Comparison of ENCODE assay signal across 17 cellular contexts in the genomic region with DNA sequence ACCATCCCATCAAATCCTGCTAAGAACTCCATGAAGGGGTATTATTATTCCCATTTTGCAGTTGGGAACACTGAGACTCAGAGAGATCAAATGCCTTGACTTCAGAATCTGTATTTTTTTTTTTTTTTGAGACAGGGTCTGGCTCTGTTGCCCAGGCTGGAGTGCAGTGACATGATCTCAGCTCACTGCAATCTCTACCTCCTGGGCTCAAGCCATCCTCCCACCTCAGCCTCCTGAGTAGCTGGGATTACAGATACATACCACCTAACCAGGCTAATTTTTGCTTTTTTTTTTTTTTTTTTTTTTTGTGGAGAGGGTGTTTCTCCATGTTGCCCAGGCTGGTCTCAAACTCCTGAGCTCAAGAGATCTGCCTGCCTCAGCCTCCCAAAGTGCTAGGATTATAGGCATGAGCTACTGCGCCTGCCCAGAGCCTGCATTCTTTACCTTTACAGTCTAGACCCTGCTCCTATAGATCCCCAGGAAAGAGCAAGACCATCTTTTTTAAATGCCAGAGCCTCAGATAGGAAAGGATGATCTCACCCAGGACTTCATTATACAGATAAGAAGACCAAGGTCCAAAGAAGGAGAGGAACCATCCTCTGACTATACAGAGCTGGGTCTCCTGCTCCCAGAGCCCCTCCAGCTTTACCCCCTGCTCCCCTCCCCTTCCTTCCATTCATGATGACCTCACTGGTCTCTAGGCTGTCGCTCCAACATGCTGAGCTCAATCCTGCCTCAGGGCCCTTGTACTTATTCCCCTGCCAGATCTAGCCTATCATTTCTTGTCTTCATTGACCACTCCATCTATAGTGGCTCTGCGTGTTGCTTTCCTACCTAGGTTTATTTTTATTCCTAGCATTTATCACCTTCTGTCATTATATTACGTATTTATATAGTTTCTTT.
DNase-seq lines count a peak whose midpoint lies in the region; ATAC-seq, FAIRE-seq and TF ChIP-seq lines count a peak whose summit lies in the region.
"Had no signal": no experiment of that assay in that cellular context is flagged by ENCODE, and none has a peak within 500 bp of the region (broad histone marks: within the 10 kb centered on the region; RNA-seq: fewer than 3 reads in every experiment).

No MANE protein-coding gene starts in this region.

- H3K36me3 Mint-ChIP-seq in MCF 10A (ENCODE audit: insufficient read depth, unreplicated experiment) (no peaks in the 10 kb centered on the region), chondrocyte (ENCODE audit: low read depth) (no peaks in the 10 kb centered on the region)

- TF ChIP-seq POLR2A in IMR-90 (IDR thresholded peaks at IDR 0.05; ENCODE audit: low read depth, low read length), result no peak

- H3K79me2 ChIP-seq in mammary epithelial cell (ENCODE audit: insufficient read depth, low read length), result no peaks in the 10 kb centered on the region

- H2AFZ ChIP-seq in mammary epithelial cell (ENCODE audit: low read depth, low read length), result no peak overlapping the region
- no peak overlapping the region for H2AFZ ChIP-seq in IMR-90 (replicated peaks; ENCODE audit: low read length, poor library complexity)

- no peak overlapping the region for H3K18ac ChIP-seq in IMR-90 (ENCODE audit: low read depth, low read length)

- in situ Hi-C loops in mammary epithelial cell (cut with MboI; ENCODE audit: low sequenced_read_pairs in 2 of 2), result no loop called here
- in situ Hi-C loops in IMR-90 (cut with MboI; ENCODE audit: low sequenced_read_pairs), result no loop called here

- H3K4me1 Mint-ChIP-seq in MCF 10A (ENCODE audit: insufficient read depth, unreplicated experiment), result peaks cover 49% of the 10 kb centered on the region
- peaks cover 12% of the 10 kb centered on the region for H3K4me1 Mint-ChIP-seq in chondrocyte (ENCODE audit: low read depth)

- H3K9ac ChIP-seq in mammary epithelial cell (ENCODE audit: insufficient read depth, low read length), result no peak overlapping the region
- H3K9ac ChIP-seq in IMR-90 (ENCODE audit: low read depth, low read length), result no peak overlapping the region

- intact Hi-C loops in MCF 10A (cut with micrococcal nuclease), result no loop called here
- intact Hi-C loops in mammary epithelial cell (cut with micrococcal nuclease), result no loop called here
- intact Hi-C loops in IMR-90 (cut with micrococcal nuclease), result no loop called here
- intact Hi-C loops in right cardiac atrium (cut with DNase I), result no loop called here

- CTCF ChIA-PET in MCF 10A (lab: Yijun Ruan, JAX), result interaction anchor here (0.6 to 1.4 kb wide), 4 partner anchors 20 to 308 kb away, joined by 3 to 5 read pairs (median 4); no protein-coding TSS in a partner anchor
- CTCF ChIA-PET in mammary epithelial cell (lab: Charles Lee; ENCODE audit: low non-redundant PET), result interaction anchor here (0.6 kb wide), 1 partner anchor 130 kb away, joined by 3 read pairs; no protein-coding TSS in a partner anchor
- CTCF ChIA-PET in IMR-90 (lab: Yijun Ruan, JAX), result no interaction called here

- H3K79me1 ChIP-seq in IMR-90 (ENCODE audit: low read depth in 1 of 2, low read length in 2 of 2), result no peaks in the 10 kb centered on the region

- 92% methylated on average over 4 of the region's 4 CpGs for WGBS in mammary epithelial cell (ENCODE audit: low coverage, missing lambda C conversion rate)
- WGBS in IMR-90 (ENCODE audit: extremely low coverage in 2 of 2, insufficient read length in 1 of 2), 2 experiments, result 60% methylated on average over 1 of the region's 4 CpGs; no CpG with 5 or more reads in 1 of the 2 experiments
- WGBS in right cardiac atrium, result 93% methylated on average over 4 of the region's 4 CpGs

- H3K9me3 Mint-ChIP-seq in MCF 10A (ENCODE audit: unreplicated experiment) (peaks cover 8% of the 10 kb centered on the region), chondrocyte (ENCODE audit: low read depth) (no peaks in the 10 kb centered on the region)

- H2BK15ac ChIP-seq in IMR-90 (ENCODE audit: low read depth, low read length), result no peak overlapping the region

- no peaks in the 10 kb centered on the region for H4K20me1 ChIP-seq in mammary epithelial cell (ENCODE audit: insufficient read depth, low read length)
- no peaks in the 10 kb centered on the region for H4K20me1 ChIP-seq in IMR-90 (ENCODE audit: insufficient read depth, low read length)

- H3K4me2 ChIP-seq in mammary epithelial cell (ENCODE audit: insufficient read depth, low read depth, low read length), result no peak overlapping the region
- no peak overlapping the region for H3K4me2 ChIP-seq in IMR-90 (ENCODE audit: low read depth, low read length)

- 0 out of 2 replicates have a peak, but pooled peaks cover 2% of the 10 kb centered on the region for H3K9me1 ChIP-seq in IMR-90 (ENCODE audit: insufficient read depth, low read length)

- H3K56ac ChIP-seq in IMR-90 (ENCODE audit: extremely low read depth, insufficient read depth, low read length), result no peak overlapping the region

- DNase-seq in MCF 10A (ENCODE audit: unreplicated experiment), result no peak
- no peak for DNase-seq in mammary epithelial cell
- no peak for DNase-seq in IMR-90
- DNase-seq in chondrocyte (ENCODE audit: low spot score), result peak; percentile 2
- DNase-seq in right cardiac atrium, result no peak
- no peak for DNase-seq in urothelium cell line (ENCODE audit: low spot score)
- no peak for DNase-seq in T1000 (lab: John Stamatoyannopoulos, UW)
- DNase-seq: ACHN; C1 segment of cervical spinal cord; Calu3; CD4-positive, alpha-beta T cell; DMS 273 treated with DMSO at 0.1 percent for 48 hours had no signal

- H2BK20ac ChIP-seq in IMR-90 (ENCODE audit: low read depth, low read length), result no peak overlapping the region

- H3K27ac ChIP-seq in mammary epithelial cell (ENCODE audit: insufficient read depth, low read depth, low read length) (no peak overlapping the region), IMR-90 (ENCODE audit: insufficient read depth, low read length) (no peak overlapping the region), right cardiac atrium (ENCODE audit: low read length) (no peak overlapping the region)
- H3K27ac ChIP-seq: HL-60 had no signal

- TF ChIP-seq RAD21 in IMR-90 (IDR thresholded peaks at IDR 0.05; ENCODE audit: low read length), result no peak

- H3K4me3 Mint-ChIP-seq in MCF 10A (ENCODE audit: unreplicated experiment) (no peak overlapping the region), chondrocyte (ENCODE audit: unreplicated experiment) (no peak overlapping the region)
- H3K4me3 Mint-ChIP-seq: CD4-positive, alpha-beta T cell had no signal

- ATAC-seq in IMR-90 (ENCODE audit: low read depth) (no peak), right cardiac atrium (no peak)
- ATAC-seq: GM12878, HCT116 had no signal

- H2BK5ac ChIP-seq in IMR-90 (ENCODE audit: low read depth, low read length, poor library complexity, severe bottlenecking), result no peak overlapping the region

- H3K27me3 ChIP-seq in mammary epithelial cell (ENCODE audit: insufficient read depth, low read length) (no peaks in the 10 kb centered on the region), IMR-90 (ENCODE audit: control insufficient read depth, insufficient read depth, low read length) (no peaks in the 10 kb centered on the region), right cardiac atrium (ENCODE audit: control insufficient read depth, insufficient read depth) (no peaks in the 10 kb centered on the region)

- no peak for TF ChIP-seq CTCF in MCF 10A (IDR thresholded peaks at IDR 0.05; ENCODE audit: unreplicated experiment)
- TF ChIP-seq CTCF in mammary epithelial cell (conservative IDR thresholded peaks at IDR 0.05 in 1 of 2, IDR thresholded peaks at IDR 0.05 in 1 of 2; ENCODE audit: extremely low read depth in 1 of 2, insufficient read depth in 1 of 2, low read depth in 1 of 2, low read length in 2 of 2), result no peak
- no peak for TF ChIP-seq CTCF in IMR-90 (conservative IDR thresholded peaks at IDR 0.05; ENCODE audit: low read depth, low read length)
- TF ChIP-seq CTCF in chondrocyte (IDR thresholded peaks at IDR 0.05), result no peak

- H2AK9ac ChIP-seq in IMR-90 (replicated peaks; ENCODE audit: low read depth, low read length, poor library complexity), result no peak overlapping the region

- no peak overlapping the region for H3K4me3 ChIP-seq in mammary epithelial cell (replicated peaks in 1 of 3; ENCODE audit: insufficient read depth in 1 of 3, low read depth in 2 of 3, low read length in 3 of 3)
- no peak overlapping the region for H3K4me3 ChIP-seq in IMR-90 (ENCODE audit: insufficient read depth, low read depth, low read length)
- H3K4me3 ChIP-seq in right cardiac atrium (ENCODE audit: low read length), result no peak overlapping the region
- H3K4me3 ChIP-seq: GM12878 had no signal

- H4K91ac ChIP-seq in IMR-90 (ENCODE audit: insufficient read depth, low read depth, low read length), result no peak overlapping the region

- no peak overlapping the region for H4K5ac ChIP-seq in IMR-90 (ENCODE audit: low read depth, low read length)

- H4K8ac ChIP-seq in IMR-90 (ENCODE audit: low read depth in 2 of 2, low read length in 2 of 2), result no peak overlapping the region

- H3K4me1 ChIP-seq in mammary epithelial cell (ENCODE audit: insufficient read depth, low read length) (peaks cover 45% of the 10 kb centered on the region), IMR-90 (ENCODE audit: control insufficient read depth, insufficient read depth, low read length) (peaks cover 10% of the 10 kb centered on the region), right cardiac atrium (ENCODE audit: control insufficient read depth, insufficient read depth, low read length) (no peaks in the 10 kb centered on the region)

- no peaks in the 10 kb centered on the region for H3K27me3 Mint-ChIP-seq in MCF 10A (ENCODE audit: insufficient read depth, unreplicated experiment)
- no peaks in the 10 kb centered on the region for H3K27me3 Mint-ChIP-seq in chondrocyte (ENCODE audit: low read depth)
- H3K27me3 Mint-ChIP-seq: CD4-positive, alpha-beta T cell had no signal

- H2BK120ac ChIP-seq in IMR-90 (ENCODE audit: low read depth, low read length), result no peak overlapping the region

- POLR2A ChIA-PET in MCF 10A (lab: Yijun Ruan, JAX) (interaction anchor here (1.4 to 2.0 kb wide), 2 partner anchors 8 to 23 kb away, joined by 3 to 5 read pairs; no protein-coding TSS in a partner anchor), IMR-90 (lab: Charles Lee; ENCODE audit: unreplicated experiment) (interaction anchor here (0.6 to 0.8 kb wide), 3 partner anchors 9 to 93 kb away, joined by 3 to 5 read pairs (median 3); no protein-coding TSS in a partner anchor)

- peak overlapping the region; percentile 4; the same call in 1 of the 2 replicates for H3K4ac ChIP-seq in IMR-90 (ENCODE audit: low read depth, low read length)

- H3K23ac ChIP-seq in IMR-90 (ENCODE audit: low read depth, low read length), result no peak overlapping the region

- H3K36me3 ChIP-seq in mammary epithelial cell (ENCODE audit: insufficient read depth, low read length) (no peaks in the 10 kb centered on the region), IMR-90 (ENCODE audit: control insufficient read depth, insufficient read depth, low read length) (no peaks in the 10 kb centered on the region)

- H3K27ac Mint-ChIP-seq in MCF 10A (ENCODE audit: low read depth, unreplicated experiment) (peak overlapping the region; percentile 24), chondrocyte (ENCODE audit: unreplicated experiment) (no peak overlapping the region)
- H3K27ac Mint-ChIP-seq: CD4-positive, alpha-beta T cell had no signal

- no peak for FAIRE-seq in urothelium cell line (lab: Jason Lieb, UNC)
- FAIRE-seq: GM12878, GM18507, H54 had no signal

- dilution Hi-C loops in mammary epithelial cell (cut with HindIII; ENCODE audit: low sequenced_read_pairs), result loop anchor here (5.0 kb wide), 2 partner anchors 53 to 83 kb away; no protein-coding TSS in a partner anchor
- dilution Hi-C loops in IMR-90 (cut with HindIII; ENCODE audit: low sequenced_read_pairs, unreplicated experiment), result no loop called here

- no peak overlapping the region for H3K14ac ChIP-seq in IMR-90 (replicated peaks; ENCODE audit: low read depth, low read length)

- BruUV-seq in MCF 10A (replicated peaks; lab: Mats Ljungman, UMichigan) (no TSS peak), mammary epithelial cell (replicated peaks; lab: Mats Ljungman, UMichigan) (no TSS peak), IMR-90 (replicated peaks; lab: Mats Ljungman, UMichigan) (no TSS peak)

- H3K9me3 ChIP-seq in mammary epithelial cell (replicated peaks; ENCODE audit: insufficient read depth, low read length) (no peaks in the 10 kb centered on the region), IMR-90 (ENCODE audit: control insufficient read depth, insufficient read depth, low read length) (no peaks in the 10 kb centered on the region), right cardiac atrium (ENCODE audit: control insufficient read depth, low read length) (no peaks in the 10 kb centered on the region)

- peak overlapping the region; percentile 37; the same call in 1 of the 2 replicates for H2AK5ac ChIP-seq in IMR-90 (ENCODE audit: low read depth, low read length)
